9 cellular contexts compared by ENCODE assay signal in the genomic region with DNA sequence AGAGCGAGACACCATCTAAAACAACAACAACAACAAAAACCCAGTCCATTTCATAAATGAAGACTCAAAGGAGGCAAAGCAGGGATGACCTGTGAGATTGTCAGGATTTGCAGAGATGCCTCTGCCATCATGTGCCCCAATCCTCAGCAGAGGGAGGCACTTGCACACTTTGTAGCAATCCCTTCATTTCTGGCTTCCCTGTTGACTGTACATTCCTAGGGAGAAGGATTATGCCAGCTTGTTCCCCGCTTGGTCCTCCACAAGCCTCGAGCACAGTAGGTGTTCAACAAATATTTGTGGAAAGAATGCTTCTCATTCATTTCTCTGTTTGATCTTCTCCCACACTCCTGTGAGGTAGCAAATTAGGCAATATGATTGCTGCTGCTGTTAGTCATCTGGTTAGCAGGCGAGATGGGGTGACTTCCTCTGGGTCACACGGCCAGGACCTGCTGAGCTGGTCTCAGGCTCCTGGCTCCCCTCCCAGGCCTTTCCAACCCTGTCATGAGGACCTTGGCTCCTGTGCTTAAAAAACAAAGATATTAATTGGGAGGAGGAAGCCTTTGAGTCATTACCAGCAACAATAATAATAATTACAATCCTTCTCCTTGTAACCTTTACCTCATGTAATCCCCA. TPM values are rescaled to one million over a fixed set of nuclear protein-coding genes. Genes with fewer than 3 reads are reported as not detected.
DNase-seq lines count a peak whose midpoint lies in the region; FAIRE-seq and TF ChIP-seq lines count a peak whose summit lies in the region.
"Had no signal": no experiment of that assay in that cellular context is flagged by ENCODE, and none has a peak within 500 bp of the region (broad histone marks: within the 10 kb centered on the region; RNA-seq: fewer than 3 reads in every experiment).

No MANE protein-coding gene starts in this region.

- CTCF ChIA-PET in Caco-2 (lab: Charles Lee): interaction anchor here (0.5 to 1.2 kb wide), 3 partner anchors 43 to 124 kb away, joined by 3 to 5 read pairs (median 5); no protein-coding TSS in a partner anchor

- TF ChIP-seq CTCF in Caco-2 (IDR thresholded peaks at IDR 0.05; ENCODE audit: insufficient read depth in 1 of 2, low read depth in 1 of 2, low read length in 1 of 2, severe bottlenecking in 1 of 2, unreplicated experiment in 1 of 2) (no peak), progenitor cell of endocrine pancreas (IDR thresholded peaks at IDR 0.05; ENCODE audit: unreplicated experiment) (no peak)

- POLR2A ChIA-PET in Caco-2 (lab: Charles Lee): interaction anchor here (0.5 to 1.0 kb wide), 4 partner anchors 10 to 144 kb away, joined by 3 to 5 read pairs (median 4); a partner anchor contains a TSS

- BruUV-seq in Caco-2 (replicated peaks; lab: Mats Ljungman, UMichigan): no TSS peak

- FAIRE-seq in GM19239 (lab: Jason Lieb, UNC): no peak

- no peaks in the 10 kb centered on the region for H3K27me3 Mint-ChIP-seq in Caco-2 (ENCODE audit: insufficient read depth, unreplicated experiment)
- H3K27me3 Mint-ChIP-seq in progenitor cell of endocrine pancreas: peaks cover 31% of the 10 kb centered on the region

- H3K4me3 Mint-ChIP-seq in Caco-2 (ENCODE audit: unreplicated experiment) (no peak overlapping the region), progenitor cell of endocrine pancreas (ENCODE audit: low read depth) (no peak overlapping the region)
- H3K4me3 Mint-ChIP-seq: IgD-negative memory B cell had no signal

- no peak overlapping the region for H3K4me3 ChIP-seq in Caco-2 (ENCODE audit: low read depth, low read length)
- no peak overlapping the region for H3K4me3 ChIP-seq in MG63

- DNase-seq in Caco-2 (peak; percentile 88 to 89), MG63 (peak; percentile 96), brain pericyte (ENCODE audit: low read depth, low spot score) (peak; percentile 63), medulla oblongata (ENCODE audit: extremely low spot score) (peak; percentile 50), GM19239 (ENCODE audit: insufficient read length, low spot score) (no peak), putamen (ENCODE audit: low spot score) (no peak), progenitor cell of endocrine pancreas (ENCODE audit: low spot score, unreplicated experiment) (no peak)
- no peak for DNase-seq in effector CD8-positive, alpha-beta T cell (lab: John Stamatoyannopoulos, UW)

- H3K36me3 ChIP-seq in Caco-2 (ENCODE audit: control insufficient read depth, insufficient read depth, low read length) (no peaks in the 10 kb centered on the region), MG63 (no peaks in the 10 kb centered on the region)

- H3K27ac Mint-ChIP-seq in Caco-2 (ENCODE audit: unreplicated experiment) (peak overlapping the region; percentile 97), progenitor cell of endocrine pancreas (no peak overlapping the region)
- H3K27ac Mint-ChIP-seq: IgD-negative memory B cell had no signal

- no peaks in the 10 kb centered on the region for H3K9me3 ChIP-seq in Caco-2
- H3K9me3 ChIP-seq in MG63: no peaks in the 10 kb centered on the region

- peaks cover 56% of the 10 kb centered on the region for H3K4me1 Mint-ChIP-seq in Caco-2 (ENCODE audit: low read depth, unreplicated experiment)
- peaks cover 12% of the 10 kb centered on the region for H3K4me1 Mint-ChIP-seq in progenitor cell of endocrine pancreas (ENCODE audit: low read depth)

- peaks cover 70% of the 10 kb centered on the region for H3K4me1 ChIP-seq in Caco-2

- H3K27me3 ChIP-seq in Caco-2 (replicated peaks; ENCODE audit: control insufficient read depth, insufficient read depth, low read length): no peaks in the 10 kb centered on the region
- no peaks in the 10 kb centered on the region for H3K27me3 ChIP-seq in MG63

- H3K9me3 Mint-ChIP-seq in Caco-2 (ENCODE audit: unreplicated experiment): no peaks in the 10 kb centered on the region
- H3K9me3 Mint-ChIP-seq in progenitor cell of endocrine pancreas (ENCODE audit: low read depth): no peaks in the 10 kb centered on the region
- H3K9me3 Mint-ChIP-seq: IgD-negative memory B cell had no signal

- H3K36me3 Mint-ChIP-seq in Caco-2 (ENCODE audit: insufficient read depth, unreplicated experiment): peaks cover 11% of the 10 kb centered on the region
- no peaks in the 10 kb centered on the region for H3K36me3 Mint-ChIP-seq in progenitor cell of endocrine pancreas (ENCODE audit: insufficient read depth)

- intact Hi-C loops in Caco-2 (cut with micrococcal nuclease; ENCODE audit: unreplicated experiment): loop anchor here (1.0 to 2.0 kb wide), 3 partner anchors 16 to 104 kb away; no protein-coding TSS in a partner anchor

RNA-seq across cellular contexts. Expression of a gene that starts 34.1 kb away (rescaled TPM):
- total RNA-seq in Caco-2 (2022) (8.0 and 9.7 TPM in 2 replicates), progenitor cell of endocrine pancreas (2.3 and 3.6 TPM in 2 replicates)
- 11.1 and 13.0 TPM in 2 replicates for total RNA-seq in MG63 (2014; rRNA removed; shearing (Covaris generic); ENCODE audit: low replicate concordance)

RNA-seq across cellular contexts. Expression of a gene that starts 54.2 kb away (rescaled TPM):
- total RNA-seq in Caco-2 (2022) (not detected in 2 replicates), progenitor cell of endocrine pancreas (not detected in 2 replicates)
- not detected in 2 replicates for total RNA-seq in MG63 (2014; rRNA removed; shearing (Covaris generic); ENCODE audit: low replicate concordance)

Comparison
In these comparisons a context has a peak if more than half of its experiments do, and no peak if none do; other contexts are left out.
1. DNase-seq: peak in Caco-2 (2 of 2), MG63 (single experiment), brain pericyte (single experiment) and medulla oblongata (single experiment); none in effector CD8-positive, alpha-beta T cell (single experiment), GM19239 (single experiment), putamen (single experiment) and progenitor cell of endocrine pancreas (single experiment).